1 cellular context compared by ENCODE assay signal in the genomic region with DNA sequence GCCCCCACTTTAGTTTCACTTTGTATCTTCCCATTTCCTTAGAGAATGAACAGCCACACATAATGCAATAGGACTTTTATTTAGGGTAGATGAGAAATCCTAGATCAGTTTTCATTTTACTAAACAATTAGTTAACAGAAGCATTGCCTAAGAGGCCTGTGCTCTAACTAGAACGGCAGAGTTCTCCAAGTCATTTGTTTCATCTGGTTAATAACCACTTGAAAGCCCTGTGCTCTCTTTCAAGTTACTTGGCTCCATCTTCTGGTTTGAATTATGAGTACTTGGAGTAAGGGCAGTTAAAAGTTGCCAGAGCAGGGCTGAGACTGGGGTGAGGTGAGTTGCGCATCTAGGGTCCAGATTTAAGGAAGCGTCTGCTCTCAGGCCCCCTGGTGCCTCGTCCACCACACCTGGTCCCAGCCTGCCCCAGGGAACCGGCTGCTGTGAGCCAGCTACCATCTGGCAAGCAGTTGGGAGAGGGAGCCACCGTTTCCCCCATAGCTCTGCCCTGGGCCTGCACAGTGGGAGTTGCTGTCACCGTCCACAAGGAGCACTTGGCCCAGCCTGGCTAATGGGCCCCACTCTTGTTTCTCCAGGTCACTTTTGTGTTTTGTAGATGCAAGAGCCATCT.
A peak's percentile ranks its signal among the peaks of the same experiment; 100 is the strongest.
TF ChIP-seq lines count a peak whose summit lies in the region.

No MANE protein-coding gene starts in this region.

TF ChIP-seq in GM12878, 131 proteins besides CTCF, POLR2A, EP300 and RAD21:
- TF ChIP-seq, protein P1, sequence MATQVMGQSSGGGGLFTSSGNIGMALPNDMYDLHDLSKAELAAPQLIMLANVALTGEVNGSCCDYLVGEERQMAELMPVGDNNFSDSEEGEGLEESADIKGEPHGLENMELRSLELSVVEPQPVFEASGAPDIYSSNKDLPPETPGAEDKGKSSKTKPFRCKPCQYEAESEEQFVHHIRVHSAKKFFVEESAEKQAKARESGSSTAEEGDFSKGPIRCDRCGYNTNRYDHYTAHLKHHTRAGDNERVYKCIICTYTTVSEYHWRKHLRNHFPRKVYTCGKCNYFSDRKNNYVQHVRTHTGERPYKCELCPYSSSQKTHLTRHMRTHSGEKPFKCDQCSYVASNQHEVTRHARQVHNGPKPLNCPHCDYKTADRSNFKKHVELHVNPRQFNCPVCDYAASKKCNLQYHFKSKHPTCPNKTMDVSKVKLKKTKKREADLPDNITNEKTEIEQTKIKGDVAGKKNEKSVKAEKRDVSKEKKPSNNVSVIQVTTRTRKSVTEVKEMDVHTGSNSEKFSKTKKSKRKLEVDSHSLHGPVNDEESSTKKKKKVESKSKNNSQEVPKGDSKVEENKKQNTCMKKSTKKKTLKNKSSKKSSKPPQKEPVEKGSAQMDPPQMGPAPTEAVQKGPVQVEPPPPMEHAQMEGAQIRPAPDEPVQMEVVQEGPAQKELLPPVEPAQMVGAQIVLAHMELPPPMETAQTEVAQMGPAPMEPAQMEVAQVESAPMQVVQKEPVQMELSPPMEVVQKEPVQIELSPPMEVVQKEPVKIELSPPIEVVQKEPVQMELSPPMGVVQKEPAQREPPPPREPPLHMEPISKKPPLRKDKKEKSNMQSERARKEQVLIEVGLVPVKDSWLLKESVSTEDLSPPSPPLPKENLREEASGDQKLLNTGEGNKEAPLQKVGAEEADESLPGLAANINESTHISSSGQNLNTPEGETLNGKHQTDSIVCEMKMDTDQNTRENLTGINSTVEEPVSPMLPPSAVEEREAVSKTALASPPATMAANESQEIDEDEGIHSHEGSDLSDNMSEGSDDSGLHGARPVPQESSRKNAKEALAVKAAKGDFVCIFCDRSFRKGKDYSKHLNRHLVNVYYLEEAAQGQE (IDR thresholded peaks at IDR 0.05; ENCODE audit: low read depth, low read length), result no peak
- TF ChIP-seq RB1 (IDR thresholded peaks at IDR 0.05; ENCODE audit: borderline replicate concordance), result no peak
- no peak for TF ChIP-seq ESRRA (IDR thresholded peaks at IDR 0.05; ENCODE audit: low read length)
- no peak for TF ChIP-seq GABPA (IDR thresholded peaks at IDR 0.05; ENCODE audit: low read depth)
- TF ChIP-seq SMC3 (IDR thresholded peaks at IDR 0.05; ENCODE audit: borderline replicate concordance, low read length), result peak; percentile 74; the same call in 1 of the 2 replicates
- TF ChIP-seq CHD4 (IDR thresholded peaks at IDR 0.05), result no peak
- peak; percentile 71; the same call in 1 of the 2 replicates for TF ChIP-seq TCF7 (IDR thresholded peaks at IDR 0.05; ENCODE audit: borderline replicate concordance)
- TF ChIP-seq ZNF274 (IDR thresholded peaks at IDR 0.05; ENCODE audit: insufficient read depth, insufficient read length), result no peak
- no peak for TF ChIP-seq FOXK2 (IDR thresholded peaks at IDR 0.05)
